Comparison of ENCODE assay signal across 7 cellular contexts in genomic region chr13:108093616-108094015, GRCh38.
"Had no signal": no experiment of that assay in that cellular context is flagged by ENCODE, and none has a peak within 500 bp of the region (broad histone marks: within the 10 kb centered on the region; RNA-seq: fewer than 3 reads in every experiment).

No MANE protein-coding gene starts in this region.

- H3K27ac ChIP-seq: HL-60 had no signal

- H3K4me2 ChIP-seq: GM23338 had no signal

- DNase-seq: H7, HFFc6 had no signal

- H3K4me3 ChIP-seq: GM23338, HAP-1 had no signal

- H3K4me1 ChIP-seq: HAP-1 had no signal

- H2AFZ ChIP-seq: GM23338 had no signal

- FAIRE-seq: H1, HepG2 had no signal

- H3K36me3 ChIP-seq: HAP-1 had no signal

- H3K9me3 ChIP-seq: HAP-1 had no signal
